ENCODE assay signal across 19 cellular contexts in the genomic region with DNA sequence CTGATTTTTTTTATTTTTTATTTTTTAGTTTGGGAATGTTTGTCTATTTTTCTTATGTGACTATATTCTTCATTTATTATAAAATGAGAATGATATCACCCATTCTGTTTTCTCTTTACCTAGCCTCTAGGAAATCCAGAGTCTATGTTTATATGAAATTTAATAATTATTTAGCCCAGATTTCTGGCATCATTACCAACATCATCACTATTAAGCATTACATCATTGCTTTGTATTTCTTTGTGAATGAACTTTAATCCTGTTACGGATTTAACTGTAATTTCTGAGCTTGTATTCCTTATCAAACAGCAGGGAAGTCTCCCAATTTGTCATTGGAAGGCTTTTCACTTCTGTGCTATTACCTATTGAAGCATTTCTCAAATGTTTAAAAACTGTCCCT.
DNase-seq lines count a peak whose midpoint lies in the region; ATAC-seq and TF ChIP-seq lines count a peak whose summit lies in the region.
"Had no signal": no experiment of that assay in that cellular context is flagged by ENCODE, and none has a peak within 500 bp of the region (broad histone marks: within the 10 kb centered on the region; RNA-seq: fewer than 3 reads in every experiment).

No MANE protein-coding gene starts in this region.

- H3K4me2 ChIP-seq in DOHH2 (ENCODE audit: low read length) = no peak overlapping the region
- H3K4me2 ChIP-seq: KMS-11 had no signal

- DNase-seq in SJSA1 (ENCODE audit: low read depth in 1 of 2, low spot score in 2 of 2) = no peak
- DNase-seq in fibroblast of pulmonary artery (ENCODE audit: low read depth) = peak; percentile 23
- DNase-seq in gastrocnemius medialis = no peak
- DNase-seq in naive thymus-derived CD4-positive, alpha-beta T cell = no peak
- DNase-seq in head of caudate nucleus = no peak
- DNase-seq in NCI-H2029 treated with DMSO at 0.1 percent for 48 hours (lab: John Stamatoyannopoulos, UW) = no peak
- DNase-seq: activated CD4-positive, alpha-beta T cell treated with anti-CD3 and anti-CD28 coated beads, Interleukin-2, amount 50 U/mL, for 1 hour; activated CD8-positive, alpha-beta memory T cell treated with anti-CD3 and anti-CD28 coated beads, Interleukin-2, amount 50 U/mL, for 48 hours; activated gamma-delta T cell treated with Interleukin-2 at 50 U/mL for 16 hours; colonic mucosa; left ventricle myocardium superior; NCI-H1092 treated with DMSO at 0.1 percent for 48 hours; NCI-H526 treated with DMSO at 0.1 percent for 48 hours; stimulated activated CD8-positive, alpha-beta memory T cell treated with anti-CD3 and anti-CD28 coated beads, Interleukin-4, amount 100 ng/mL, for 48 hours had no signal

- no peaks in the 10 kb centered on the region for H3F3A ChIP-seq in DOHH2 (ENCODE audit: control insufficient read depth, insufficient read depth)

- no peak overlapping the region for H3K27ac Mint-ChIP-seq in naive thymus-derived CD4-positive, alpha-beta T cell

- CTCF ChIA-PET in naive thymus-derived CD4-positive, alpha-beta T cell (lab: Charles Lee) = interaction anchor here (1.0 to 1.8 kb wide), 2 partner anchors 122 to 201 kb away, joined by 3 to 10 read pairs; no protein-coding TSS in a partner anchor

- H3K4me3 Mint-ChIP-seq in naive thymus-derived CD4-positive, alpha-beta T cell = no peak overlapping the region

- POLR2A ChIA-PET in naive thymus-derived CD4-positive, alpha-beta T cell (lab: Charles Lee) = no interaction called here

- H3K4me3 ChIP-seq in DOHH2 (ENCODE audit: low read length) = no peak overlapping the region
- H3K4me3 ChIP-seq in SJSA1 = no peak overlapping the region
- H3K4me3 ChIP-seq in fibroblast of pulmonary artery (replicated peaks; ENCODE audit: low read depth, low read length) = no peak overlapping the region
- no peak overlapping the region for H3K4me3 ChIP-seq in gastrocnemius medialis
- H3K4me3 ChIP-seq in naive thymus-derived CD4-positive, alpha-beta T cell (ENCODE audit: low read length) = no peak overlapping the region
- H3K4me3 ChIP-seq: colonic mucosa, HAP-1 had no signal

- H3K79me2 ChIP-seq in DOHH2 (ENCODE audit: control insufficient read depth, low read length) = no peaks in the 10 kb centered on the region

- no peaks in the 10 kb centered on the region for H4K20me1 ChIP-seq in DOHH2 (ENCODE audit: control insufficient read depth, insufficient read depth, low read depth, low read length)

- peaks cover 0 to 8% (median 2%) of the 10 kb centered on the region in 11 donors for H3K9me3 Mint-ChIP-seq in naive thymus-derived CD4-positive, alpha-beta T cell

- TF ChIP-seq CTCF in DOHH2 (IDR thresholded peaks at IDR 0.05; ENCODE audit: low read depth, low read length, poor library complexity, severe bottlenecking) = no peak
- TF ChIP-seq CTCF in fibroblast of pulmonary artery (IDR thresholded peaks at IDR 0.05; ENCODE audit: low read length, missing control alignments) = no peak
- no peak for TF ChIP-seq CTCF in gastrocnemius medialis (IDR thresholded peaks at IDR 0.05 in 4 of 5, conservative IDR thresholded peaks at IDR 0.05 in 1 of 5)

- H3K27me3 ChIP-seq in DOHH2 (ENCODE audit: control insufficient read depth, low read length) (no peaks in the 10 kb centered on the region), SJSA1 (replicated peaks) (no peaks in the 10 kb centered on the region), gastrocnemius medialis (no peaks in the 10 kb centered on the region)
- H3K27me3 ChIP-seq in naive thymus-derived CD4-positive, alpha-beta T cell (ENCODE audit: control insufficient read depth in 2 of 2, insufficient read depth in 2 of 2, low read length in 2 of 2) = no peaks in the 10 kb centered on the region
- H3K27me3 ChIP-seq: colonic mucosa had no signal

- H3K4me1 ChIP-seq in DOHH2 (ENCODE audit: control insufficient read depth, low read length) (peaks cover 21% of the 10 kb centered on the region), SJSA1 (replicated peaks) (peaks cover 19% of the 10 kb centered on the region), gastrocnemius medialis (peaks cover 19 to 25% of the 10 kb centered on the region in 2 donors)
- no peaks in the 10 kb centered on the region for H3K4me1 ChIP-seq in naive thymus-derived CD4-positive, alpha-beta T cell (ENCODE audit: control insufficient read depth in 2 of 2, insufficient read depth in 2 of 2, low read length in 2 of 2)
- H3K4me1 ChIP-seq: colonic mucosa, HAP-1 had no signal

- H3K9me3 ChIP-seq in DOHH2 (ENCODE audit: control insufficient read depth, insufficient read depth, low read length) = peaks cover 12% of the 10 kb centered on the region; the same call in 1 of the 2 replicates
- no peaks in the 10 kb centered on the region for H3K9me3 ChIP-seq in SJSA1 (replicated peaks)
- no peaks in the 10 kb centered on the region for H3K9me3 ChIP-seq in gastrocnemius medialis
- H3K9me3 ChIP-seq in naive thymus-derived CD4-positive, alpha-beta T cell (ENCODE audit: control insufficient read depth in 2 of 3, low read length in 3 of 3) = no peaks in the 10 kb centered on the region
- H3K9me3 ChIP-seq: colonic mucosa, HAP-1 had no signal

- intact Hi-C loops in gastrocnemius medialis (cut with DNase I; ENCODE audit: low total_unique reads) (loop anchor here (2.0 kb wide), 1 partner anchor 18 kb away; no protein-coding TSS in a partner anchor), head of caudate nucleus (cut with DNase I) (no loop called here)
- intact Hi-C loops in naive thymus-derived CD4-positive, alpha-beta T cell (cut with micrococcal nuclease) = loop anchor here (5.0 to 10.0 kb wide), 2 partner anchors 146 to 604 kb away; no protein-coding TSS in a partner anchor

- H3K27ac ChIP-seq in DOHH2 (ENCODE audit: low read depth, low read length) (peak overlapping the region; percentile 20; the same call in 1 of the 2 replicates), SJSA1 (peak overlapping the region; percentile 36), gastrocnemius medialis (peak overlapping the region; percentile 70 to 89 (median 81))
- no peak overlapping the region for H3K27ac ChIP-seq in naive thymus-derived CD4-positive, alpha-beta T cell (ENCODE audit: low read depth, low read length)
- H3K27ac ChIP-seq: colonic mucosa, KMS-11 had no signal

- peaks cover 0 to 8% (median 4%) of the 10 kb centered on the region in 5 donors for H3K36me3 Mint-ChIP-seq in naive thymus-derived CD4-positive, alpha-beta T cell

- no peak for TF ChIP-seq POLR2A in gastrocnemius medialis (IDR thresholded peaks at IDR 0.05)

- peaks cover 0 to 16% (median 7%) of the 10 kb centered on the region in 7 donors for H3K4me1 Mint-ChIP-seq in naive thymus-derived CD4-positive, alpha-beta T cell

- ATAC-seq in gastrocnemius medialis = no peak
- no peak for ATAC-seq in naive thymus-derived CD4-positive, alpha-beta T cell
- ATAC-seq in GM19455 (IDR thresholded peaks at IDR 0.05; ENCODE audit: unreplicated experiment) = no peak
- ATAC-seq: left ventricle myocardium superior, Panc1 had no signal

- H3K27me3 Mint-ChIP-seq in naive thymus-derived CD4-positive, alpha-beta T cell = peaks cover 0 to 11% (median 0%) of the 10 kb centered on the region in 5 donors

- H3K36me3 ChIP-seq in DOHH2 (ENCODE audit: control insufficient read depth, low read length) (peaks cover 10% of the 10 kb centered on the region), SJSA1 (no peaks in the 10 kb centered on the region), gastrocnemius medialis (no peaks in the 10 kb centered on the region)
- H3K36me3 ChIP-seq in naive thymus-derived CD4-positive, alpha-beta T cell (ENCODE audit: control insufficient read depth in 2 of 3, insufficient read depth in 3 of 3, low read length in 3 of 3) = no peaks in the 10 kb centered on the region
- H3K36me3 ChIP-seq: colonic mucosa, HAP-1 had no signal

- H3K9me2 ChIP-seq in DOHH2 (replicated peaks; ENCODE audit: control insufficient read depth, low read length) = no peaks in the 10 kb centered on the region

- in situ Hi-C loops in gastrocnemius medialis (cut with MboI; ENCODE audit: low sequenced_read_pairs in 4 of 4) = loop anchor here in 1 of 4 donors (10.0 kb wide), 1 partner anchor 204 kb away; no protein-coding TSS in a partner anchor
